8 cellular contexts compared by ENCODE assay signal in genomic region chr17:62478424-62478975, GRCh38. TPM values are rescaled to one million over a fixed set of nuclear protein-coding genes. Genes with fewer than 3 reads are reported as not detected.
DNase-seq lines count a peak whose midpoint lies in the region; ATAC-seq lines count a peak whose summit lies in the region.
"Not testable (repeated sequence)": the region's sequence is repeated elsewhere in the genome, so short reads cannot be mapped to it uniquely, and the experiment has no call there.

TSS of gene TLK2 (plus strand) at chr17:62478825. CDS start at chr17:62481126, 2,301 bp downstream.

- H3K4me1 ChIP-seq in mucosa of stomach (ENCODE audit: control insufficient read depth, insufficient read depth, low read length) = not testable (repeated sequence)

- H3K4me1 Mint-ChIP-seq in activated T-cell treated with anti-CD3 and anti-CD28 coated beads, Interleukin-2, amount 50 U/mL, for 72 hours (ENCODE audit: low read depth) = peaks cover 41% of the 10 kb centered on the region

- not testable (repeated sequence) for H3K36me3 Mint-ChIP-seq in activated T-cell treated with anti-CD3 and anti-CD28 coated beads, Interleukin-2, amount 50 U/mL, for 72 hours (ENCODE audit: insufficient read depth in 2 of 2)

- H3K27me3 Mint-ChIP-seq in activated T-cell treated with anti-CD3 and anti-CD28 coated beads, Interleukin-2, amount 50 U/mL, for 72 hours (ENCODE audit: low read depth) = not testable (repeated sequence)

- not testable (repeated sequence) for H3K36me3 ChIP-seq in mucosa of stomach (ENCODE audit: control insufficient read depth, insufficient read depth, low read length)

- peak within 1 kb of the TSS; percentile 80 for H3K9ac ChIP-seq in mucosa of stomach (ENCODE audit: low read length)

- peak within 1 kb of the TSS; percentile 88 to 98 for H3K4me3 Mint-ChIP-seq in activated T-cell treated with anti-CD3 and anti-CD28 coated beads, Interleukin-2, amount 50 U/mL, for 72 hours

- H3K9me3 ChIP-seq in mucosa of stomach (ENCODE audit: control insufficient read depth, low read length) = not testable (repeated sequence)

- not testable (repeated sequence) for H3K9me3 Mint-ChIP-seq in activated T-cell treated with anti-CD3 and anti-CD28 coated beads, Interleukin-2, amount 50 U/mL, for 72 hours

- peak within 1 kb of the TSS; percentile 99 for H3K27ac Mint-ChIP-seq in activated T-cell treated with anti-CD3 and anti-CD28 coated beads, Interleukin-2, amount 50 U/mL, for 72 hours

- H3K27me3 ChIP-seq in mucosa of stomach (ENCODE audit: control insufficient read depth, insufficient read depth, low read length) = not testable (repeated sequence)

- peak; percentile 18 for DNase-seq in DMS114 treated with DMSO at 0.1 percent for 48 hours (lab: John Stamatoyannopoulos, UW; ENCODE audit: unreplicated experiment)
- peak; percentile 67 for DNase-seq in Jurkat, Clone E6-1 (ENCODE audit: low read depth, low spot score)
- DNase-seq in RKO (ENCODE audit: low spot score) = peak; percentile 83
- DNase-seq in activated T-cell treated with anti-CD3 and anti-CD28 coated beads, Interleukin-2, amount 50 U/mL, for 72 hours = peak; percentile 85 to 90
- DNase-seq in stimulated activated CD8-positive, alpha-beta memory T cell treated with anti-CD3 and anti-CD28 coated beads, Interleukin-4, amount 100 ng/mL, for 24 hours (ENCODE audit: low read depth) = peak; percentile 71

- H3K4me3 ChIP-seq in Jurkat, Clone E6-1 (ENCODE audit: low read length) = peak within 1 kb of the TSS; percentile 70
- H3K4me3 ChIP-seq in mucosa of stomach (ENCODE audit: low read length) = peak within 1 kb of the TSS; percentile 31

- ATAC-seq in GM21619 (IDR thresholded peaks at IDR 0.05; ENCODE audit: unreplicated experiment) (peak; percentile 69), esophagus mucosa (peak; percentile 78)
- peak; percentile 87 for ATAC-seq in activated T-cell treated with anti-CD3 and anti-CD28 coated beads, Interleukin-2, amount 50 U/mL, for 72 hours (replicated peaks in 1 of 2)

RNA-seq across cellular contexts. Expression of gene TLK2, which starts in this region (rescaled TPM):
- polyA plus RNA-seq in Jurkat, Clone E6-1 (2012; ENCODE audit: insufficient read depth, insufficient read length) = 24.6 TPM
- total RNA-seq in activated T-cell treated with anti-CD3 and anti-CD28 coated beads, Interleukin-2, amount 50 U/mL, for 72 hours = 10 to 100 TPM; 46.6 to 47.6 TPM
- total RNA-seq in esophagus mucosa = 29.0 TPM

Comparison
In these comparisons a context has a peak if more than half of its experiments do, and no peak if none do; other contexts are left out.
1. Peak in every context shown above with its lines: DNase-seq, ATAC-seq and H3K4me3 ChIP-seq.
2. DNase-seq: peak in every context shown above with its lines; median percentile 88 in activated T-cell treated with anti-CD3 and anti-CD28 coated beads, Interleukin-2, amount 50 U/mL, for 72 hours; 83 in RKO; 71 in stimulated activated CD8-positive, alpha-beta memory T cell treated with anti-CD3 and anti-CD28 coated beads, Interleukin-4, amount 100 ng/mL, for 24 hours; 67 in Jurkat, Clone E6-1; 18 in DMS114 treated with DMSO at 0.1 percent for 48 hours.